In the genomic region with DNA sequence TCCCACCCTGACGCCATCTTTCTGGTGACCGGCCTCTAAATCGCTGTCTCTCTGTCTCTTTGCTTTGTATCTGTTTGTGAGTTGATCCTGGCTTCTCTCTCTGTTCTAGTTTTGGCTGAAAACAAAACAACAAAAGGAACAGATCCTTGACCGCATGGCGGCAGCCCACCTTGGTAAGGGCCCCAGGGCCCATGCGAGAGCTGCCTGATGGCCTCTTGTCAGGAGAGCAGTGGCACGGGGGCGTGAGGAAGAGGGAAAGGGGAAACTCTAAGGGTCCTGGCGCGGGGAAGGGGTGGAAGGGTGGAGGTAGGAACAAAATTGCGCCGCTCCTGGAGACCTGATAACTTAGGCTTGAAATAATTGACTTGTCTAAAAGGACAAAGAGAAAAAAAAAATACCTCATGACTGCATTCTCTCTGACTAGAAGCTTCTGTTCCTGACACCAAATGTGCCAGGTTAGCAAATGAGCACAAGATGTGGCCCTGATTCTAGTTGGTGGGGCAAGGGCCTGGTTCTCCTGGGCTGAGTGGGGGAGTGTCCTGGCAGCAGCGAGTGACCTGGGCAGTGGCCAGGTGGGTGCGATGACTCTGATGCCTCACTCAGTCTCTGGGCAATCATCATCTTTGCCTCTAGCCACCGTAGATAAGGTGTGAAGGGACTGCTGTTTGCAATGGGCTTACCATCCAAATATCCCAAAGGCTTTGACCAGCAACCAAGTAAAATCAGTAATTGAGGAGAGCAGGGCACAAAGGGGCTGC, we compare ENCODE assay signal across 15 cellular contexts.
"Had no signal": no experiment of that assay in that cellular context is flagged by ENCODE, and none has a peak within 500 bp of the region (broad histone marks: within the 10 kb centered on the region; RNA-seq: fewer than 3 reads in every experiment).

No MANE protein-coding gene starts in this region.

- H3K27ac ChIP-seq: coronary artery, gastroesophageal sphincter, sigmoid colon, uterus had no signal

- H3K36me3 ChIP-seq: uterus had no signal

- H3K9me3 ChIP-seq: ascending aorta, gastroesophageal sphincter, sigmoid colon, uterus had no signal

- H3K27me3 ChIP-seq: ascending aorta, gastroesophageal sphincter, sigmoid colon, uterus had no signal

- H3K4me3 Mint-ChIP-seq: naive thymus-derived CD4-positive, alpha-beta T cell; stimulated activated naive CD8-positive, alpha-beta T cell treated with anti-CD3 and anti-CD28 coated beads, Interleukin-15, amount 100 ng/mL, for 72 hours had no signal

- ATAC-seq: gastroesophageal sphincter; naive thymus-derived CD4-positive, alpha-beta T cell; stimulated activated naive CD8-positive, alpha-beta T cell treated with anti-CD3 and anti-CD28 coated beads, Interleukin-15, amount 100 ng/mL, for 72 hours had no signal

- DNase-seq: activated CD4-positive, alpha-beta T cell treated with anti-CD3 and anti-CD28 coated beads, Interleukin-2, amount 50 U/mL, for 1 hour; activated gamma-delta T cell; activated T-cell treated with anti-CD3 and anti-CD28 coated beads for 4 hours; effector memory CD4-positive, alpha-beta T cell; hippocampal formation; naive thymus-derived CD4-positive, alpha-beta T cell; sigmoid colon; stimulated activated CD4-positive, alpha-beta T cell treated with anti-CD3 and anti-CD28 coated beads, Interleukin-12 subunit alpha, Interleukin-12 subunit beta, amount 100 ng/mL, for 4 hours; stimulated activated naive CD8-positive, alpha-beta T cell treated with anti-CD3 and anti-CD28 coated beads, Interleukin-15, amount 100 ng/mL, for 72 hours; T-helper 2 cell; uterus had no signal

- H3K27me3 Mint-ChIP-seq: naive thymus-derived CD4-positive, alpha-beta T cell; stimulated activated naive CD8-positive, alpha-beta T cell treated with anti-CD3 and anti-CD28 coated beads, Interleukin-15, amount 100 ng/mL, for 72 hours had no signal

- H3K9me3 Mint-ChIP-seq: naive thymus-derived CD4-positive, alpha-beta T cell; stimulated activated naive CD8-positive, alpha-beta T cell treated with anti-CD3 and anti-CD28 coated beads, Interleukin-15, amount 100 ng/mL, for 72 hours had no signal

- H3K4me3 ChIP-seq: ascending aorta, coronary artery, gastroesophageal sphincter, lung, sigmoid colon, uterus had no signal
